ENCODE assay signal across 1 cellular context in genomic region chr20:32614303-32614702, GRCh38.
TF ChIP-seq lines count a peak whose summit lies in the region.

No MANE protein-coding gene starts in this region.

TF ChIP-seq in HepG2, 621 proteins besides CTCF, POLR2A, EP300 and RAD21:
- TF ChIP-seq GTF3A (CRISPR knock-in tag; conservative IDR thresholded peaks at IDR 0.05) (no peak), HNRNPK (IDR thresholded peaks at IDR 0.05; ENCODE audit: low read depth, low read length, poor library complexity, severe bottlenecking) (peak; percentile 58)
